Comparison of ENCODE assay signal across 31 cellular contexts in genomic region chr15:36252117-36252711, GRCh38.
"Had no signal": no experiment of that assay in that cellular context is flagged by ENCODE, and none has a peak within 500 bp of the region (broad histone marks: within the 10 kb centered on the region; RNA-seq: fewer than 3 reads in every experiment).

No MANE protein-coding gene starts in this region.

- H3K36me3 ChIP-seq: ascending aorta, cardiac muscle cell, WERI-Rb-1 had no signal

- H3K4me1 ChIP-seq: ascending aorta had no signal

- ATAC-seq: activated CD8-positive, alpha-beta memory T cell treated with anti-CD3 and anti-CD28 coated beads, Interleukin-2, amount 10 ng/mL, durations not matched to agents 7 days and 5 days; activated T-cell treated with anti-CD3 and anti-CD28 coated beads, Interleukin-2, amount 50 U/mL, for 72 hours; activated T-helper 17 cell treated with anti-CD3 and anti-CD28 coated beads, Interleukin-2, amount 50 U/mL, for 72 hours; Panc1 had no signal

- H3K4me3 Mint-ChIP-seq: activated CD4-positive, alpha-beta memory T cell treated with anti-CD3 and anti-CD28 coated beads, Interleukin-2, amount 10 ng/mL, durations not matched to agents 7 days and 5 days; activated CD8-positive, alpha-beta memory T cell treated with anti-CD3 and anti-CD28 coated beads, Interleukin-2, amount 10 ng/mL, durations not matched to agents 7 days and 5 days; activated naive CD4-positive, alpha-beta T cell treated with anti-CD3 and anti-CD28 coated beads, Interleukin-2, amount 50 U/mL, for 24 hours; activated naive CD8-positive, alpha-beta T cell treated with anti-CD3 and anti-CD28 coated beads, Interleukin-2, amount 10 ng/mL, durations not matched to agents 7 days and 5 days; activated T-cell treated with anti-CD3 and anti-CD28 coated beads, Interleukin-2, amount 50 U/mL, for 72 hours; activated T-helper 17 cell treated with anti-CD3 and anti-CD28 coated beads, Interleukin-2, amount 50 U/mL, for 72 hours; central memory CD8-positive, alpha-beta T cell had no signal

- H3K9me3 ChIP-seq: ascending aorta had no signal

- DNase-seq: activated CD4-positive, alpha-beta memory T cell treated with anti-CD3 and anti-CD28 coated beads, Interleukin-2, amount 10 ng/mL, durations not matched to agents 7 days and 5 days; activated CD4-positive, alpha-beta T cell treated with anti-CD3 and anti-CD28 coated beads for 1 hour; activated CD4-positive, alpha-beta T cell treated with anti-CD3 and anti-CD28 coated beads for 48 hours; activated CD4-positive, CD25-positive, alpha-beta regulatory T cell; activated CD8-positive, alpha-beta memory T cell treated with anti-CD3 and anti-CD28 coated beads for 24 hours; activated CD8-positive, alpha-beta memory T cell treated with anti-CD3 and anti-CD28 coated beads, Interleukin-2, amount 10 ng/mL, durations not matched to agents 7 days and 5 days; activated effector memory CD4-positive, alpha-beta T cell treated with anti-CD3 and anti-CD28 coated beads, Interleukin-2, amount 50 U/mL, for 16 hours; activated naive CD4-positive, alpha-beta T cell treated with Interleukin-2 at 50 U/mL for 16 hours; activated naive CD8-positive, alpha-beta T cell treated with anti-CD3 and anti-CD28 coated beads, Interleukin-2, amount 10 ng/mL, durations not matched to agents 7 days and 5 days; activated T-cell treated with anti-CD3 and anti-CD28 coated beads, Interleukin-2, amount 50 U/mL, for 1 hour; activated T-cell treated with anti-CD3 and anti-CD28 coated beads, Interleukin-2, amount 50 U/mL, for 72 hours; amygdala; NCI-H1105; NCI-H1417 treated with DMSO at 0.1 percent for 48 hours; NCI-H187 treated with DMSO at 0.1 percent for 48 hours; NCI-H2081; NCI-H510A; NCI-H526; NCI-H748 treated with DMSO at 0.1 percent for 48 hours; RPMI8226; SHP77 treated with DMSO at 0.1 percent for 48 hours; T-helper 1 cell; T-helper 2 cell; T-helper 9 cell; WERI-Rb-1 had no signal

- H3K4me3 ChIP-seq: ascending aorta, cardiac muscle cell had no signal

- H3K27me3 ChIP-seq: ascending aorta, cardiac muscle cell had no signal

- H3K27me3 Mint-ChIP-seq: activated CD4-positive, alpha-beta memory T cell treated with anti-CD3 and anti-CD28 coated beads, Interleukin-2, amount 10 ng/mL, durations not matched to agents 7 days and 5 days; activated CD8-positive, alpha-beta memory T cell treated with anti-CD3 and anti-CD28 coated beads, Interleukin-2, amount 10 ng/mL, durations not matched to agents 7 days and 5 days; activated naive CD4-positive, alpha-beta T cell treated with anti-CD3 and anti-CD28 coated beads, Interleukin-2, amount 50 U/mL, for 24 hours; activated naive CD8-positive, alpha-beta T cell treated with anti-CD3 and anti-CD28 coated beads, Interleukin-2, amount 10 ng/mL, durations not matched to agents 7 days and 5 days; activated T-helper 17 cell treated with anti-CD3 and anti-CD28 coated beads, Interleukin-2, amount 50 U/mL, for 72 hours; central memory CD8-positive, alpha-beta T cell had no signal

- H3K36me3 Mint-ChIP-seq: activated CD8-positive, alpha-beta memory T cell treated with anti-CD3 and anti-CD28 coated beads, Interleukin-2, amount 10 ng/mL, durations not matched to agents 7 days and 5 days; activated naive CD4-positive, alpha-beta T cell treated with anti-CD3 and anti-CD28 coated beads, Interleukin-2, amount 50 U/mL, for 24 hours; activated naive CD8-positive, alpha-beta T cell treated with anti-CD3 and anti-CD28 coated beads, Interleukin-2, amount 10 ng/mL, durations not matched to agents 7 days and 5 days had no signal

- H3K4me1 Mint-ChIP-seq: activated CD4-positive, alpha-beta memory T cell treated with anti-CD3 and anti-CD28 coated beads, Interleukin-2, amount 10 ng/mL, durations not matched to agents 7 days and 5 days; activated CD8-positive, alpha-beta memory T cell treated with anti-CD3 and anti-CD28 coated beads, Interleukin-2, amount 10 ng/mL, durations not matched to agents 7 days and 5 days; activated naive CD4-positive, alpha-beta T cell treated with anti-CD3 and anti-CD28 coated beads, Interleukin-2, amount 50 U/mL, for 24 hours; activated naive CD8-positive, alpha-beta T cell treated with anti-CD3 and anti-CD28 coated beads, Interleukin-2, amount 10 ng/mL, durations not matched to agents 7 days and 5 days; activated T-helper 17 cell treated with anti-CD3 and anti-CD28 coated beads, Interleukin-2, amount 50 U/mL, for 72 hours; central memory CD8-positive, alpha-beta T cell had no signal

- H3K27ac Mint-ChIP-seq: activated CD4-positive, alpha-beta memory T cell treated with anti-CD3 and anti-CD28 coated beads, Interleukin-2, amount 10 ng/mL, durations not matched to agents 7 days and 5 days; activated CD8-positive, alpha-beta memory T cell treated with anti-CD3 and anti-CD28 coated beads, Interleukin-2, amount 10 ng/mL, durations not matched to agents 7 days and 5 days; activated naive CD4-positive, alpha-beta T cell treated with anti-CD3 and anti-CD28 coated beads, Interleukin-2, amount 50 U/mL, for 24 hours; activated naive CD8-positive, alpha-beta T cell treated with anti-CD3 and anti-CD28 coated beads, Interleukin-2, amount 10 ng/mL, durations not matched to agents 7 days and 5 days; activated T-cell treated with anti-CD3 and anti-CD28 coated beads, Interleukin-2, amount 50 U/mL, for 72 hours; activated T-helper 17 cell treated with anti-CD3 and anti-CD28 coated beads, Interleukin-2, amount 50 U/mL, for 72 hours had no signal

- H3K9me3 Mint-ChIP-seq: activated CD4-positive, alpha-beta memory T cell treated with anti-CD3 and anti-CD28 coated beads, Interleukin-2, amount 10 ng/mL, durations not matched to agents 7 days and 5 days; activated naive CD4-positive, alpha-beta T cell treated with anti-CD3 and anti-CD28 coated beads, Interleukin-2, amount 50 U/mL, for 24 hours; activated naive CD8-positive, alpha-beta T cell treated with anti-CD3 and anti-CD28 coated beads, Interleukin-2, amount 10 ng/mL, durations not matched to agents 7 days and 5 days; activated T-cell treated with anti-CD3 and anti-CD28 coated beads, Interleukin-2, amount 50 U/mL, for 72 hours; activated T-helper 17 cell treated with anti-CD3 and anti-CD28 coated beads, Interleukin-2, amount 50 U/mL, for 72 hours; central memory CD8-positive, alpha-beta T cell had no signal

- H3K27ac ChIP-seq: ascending aorta, cardiac muscle cell, WERI-Rb-1 had no signal
